ENCODE assay signal across 2 cellular contexts in the genomic region with DNA sequence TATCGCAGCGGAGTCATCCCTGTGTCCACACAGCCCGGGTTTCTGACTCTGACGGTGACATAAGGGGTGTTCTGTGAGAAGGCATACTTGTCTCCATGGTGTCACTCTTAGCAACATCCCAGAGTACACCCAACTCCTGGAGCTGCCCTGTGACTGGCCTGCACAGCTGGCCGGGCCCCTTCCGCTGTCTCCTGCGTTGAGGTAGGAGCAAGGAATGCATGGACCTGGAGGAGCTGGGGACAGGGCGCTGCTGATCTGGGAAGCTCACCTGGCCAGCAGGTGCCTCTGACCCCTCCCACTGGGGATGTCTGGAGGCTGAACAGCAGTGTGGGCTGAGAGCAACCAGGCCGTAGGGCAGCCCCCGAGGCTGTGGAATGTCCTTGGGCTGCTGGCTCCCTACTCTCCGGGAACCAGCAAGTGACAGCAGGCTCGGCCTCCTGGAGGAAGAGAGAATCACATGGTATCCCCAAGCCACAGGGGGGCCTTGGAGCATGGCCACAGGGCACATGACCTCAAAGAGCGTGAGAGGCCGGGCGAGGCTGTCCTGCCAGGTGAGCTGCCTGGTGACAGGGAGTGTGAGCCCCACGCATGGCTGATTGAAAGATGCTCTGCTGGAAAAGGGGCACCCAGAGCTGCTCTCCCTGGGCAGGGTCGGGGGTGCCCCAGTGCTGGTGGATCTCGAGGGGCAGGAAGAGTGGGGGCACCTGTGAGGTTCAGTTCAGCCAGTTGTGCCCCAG.
A peak's percentile ranks its signal among the peaks of the same experiment; 100 is the strongest.
TF ChIP-seq lines count a peak whose summit lies in the region.

No MANE protein-coding gene starts in this region.

TF ChIP-seq in GM23338, 12 proteins besides CTCF, POLR2A, EP300 and RAD21 (continues in another document):
- TF ChIP-seq JUNB (IDR thresholded peaks at IDR 0.05; ENCODE audit: unreplicated experiment): no peak
- TF ChIP-seq, protein P1, sequence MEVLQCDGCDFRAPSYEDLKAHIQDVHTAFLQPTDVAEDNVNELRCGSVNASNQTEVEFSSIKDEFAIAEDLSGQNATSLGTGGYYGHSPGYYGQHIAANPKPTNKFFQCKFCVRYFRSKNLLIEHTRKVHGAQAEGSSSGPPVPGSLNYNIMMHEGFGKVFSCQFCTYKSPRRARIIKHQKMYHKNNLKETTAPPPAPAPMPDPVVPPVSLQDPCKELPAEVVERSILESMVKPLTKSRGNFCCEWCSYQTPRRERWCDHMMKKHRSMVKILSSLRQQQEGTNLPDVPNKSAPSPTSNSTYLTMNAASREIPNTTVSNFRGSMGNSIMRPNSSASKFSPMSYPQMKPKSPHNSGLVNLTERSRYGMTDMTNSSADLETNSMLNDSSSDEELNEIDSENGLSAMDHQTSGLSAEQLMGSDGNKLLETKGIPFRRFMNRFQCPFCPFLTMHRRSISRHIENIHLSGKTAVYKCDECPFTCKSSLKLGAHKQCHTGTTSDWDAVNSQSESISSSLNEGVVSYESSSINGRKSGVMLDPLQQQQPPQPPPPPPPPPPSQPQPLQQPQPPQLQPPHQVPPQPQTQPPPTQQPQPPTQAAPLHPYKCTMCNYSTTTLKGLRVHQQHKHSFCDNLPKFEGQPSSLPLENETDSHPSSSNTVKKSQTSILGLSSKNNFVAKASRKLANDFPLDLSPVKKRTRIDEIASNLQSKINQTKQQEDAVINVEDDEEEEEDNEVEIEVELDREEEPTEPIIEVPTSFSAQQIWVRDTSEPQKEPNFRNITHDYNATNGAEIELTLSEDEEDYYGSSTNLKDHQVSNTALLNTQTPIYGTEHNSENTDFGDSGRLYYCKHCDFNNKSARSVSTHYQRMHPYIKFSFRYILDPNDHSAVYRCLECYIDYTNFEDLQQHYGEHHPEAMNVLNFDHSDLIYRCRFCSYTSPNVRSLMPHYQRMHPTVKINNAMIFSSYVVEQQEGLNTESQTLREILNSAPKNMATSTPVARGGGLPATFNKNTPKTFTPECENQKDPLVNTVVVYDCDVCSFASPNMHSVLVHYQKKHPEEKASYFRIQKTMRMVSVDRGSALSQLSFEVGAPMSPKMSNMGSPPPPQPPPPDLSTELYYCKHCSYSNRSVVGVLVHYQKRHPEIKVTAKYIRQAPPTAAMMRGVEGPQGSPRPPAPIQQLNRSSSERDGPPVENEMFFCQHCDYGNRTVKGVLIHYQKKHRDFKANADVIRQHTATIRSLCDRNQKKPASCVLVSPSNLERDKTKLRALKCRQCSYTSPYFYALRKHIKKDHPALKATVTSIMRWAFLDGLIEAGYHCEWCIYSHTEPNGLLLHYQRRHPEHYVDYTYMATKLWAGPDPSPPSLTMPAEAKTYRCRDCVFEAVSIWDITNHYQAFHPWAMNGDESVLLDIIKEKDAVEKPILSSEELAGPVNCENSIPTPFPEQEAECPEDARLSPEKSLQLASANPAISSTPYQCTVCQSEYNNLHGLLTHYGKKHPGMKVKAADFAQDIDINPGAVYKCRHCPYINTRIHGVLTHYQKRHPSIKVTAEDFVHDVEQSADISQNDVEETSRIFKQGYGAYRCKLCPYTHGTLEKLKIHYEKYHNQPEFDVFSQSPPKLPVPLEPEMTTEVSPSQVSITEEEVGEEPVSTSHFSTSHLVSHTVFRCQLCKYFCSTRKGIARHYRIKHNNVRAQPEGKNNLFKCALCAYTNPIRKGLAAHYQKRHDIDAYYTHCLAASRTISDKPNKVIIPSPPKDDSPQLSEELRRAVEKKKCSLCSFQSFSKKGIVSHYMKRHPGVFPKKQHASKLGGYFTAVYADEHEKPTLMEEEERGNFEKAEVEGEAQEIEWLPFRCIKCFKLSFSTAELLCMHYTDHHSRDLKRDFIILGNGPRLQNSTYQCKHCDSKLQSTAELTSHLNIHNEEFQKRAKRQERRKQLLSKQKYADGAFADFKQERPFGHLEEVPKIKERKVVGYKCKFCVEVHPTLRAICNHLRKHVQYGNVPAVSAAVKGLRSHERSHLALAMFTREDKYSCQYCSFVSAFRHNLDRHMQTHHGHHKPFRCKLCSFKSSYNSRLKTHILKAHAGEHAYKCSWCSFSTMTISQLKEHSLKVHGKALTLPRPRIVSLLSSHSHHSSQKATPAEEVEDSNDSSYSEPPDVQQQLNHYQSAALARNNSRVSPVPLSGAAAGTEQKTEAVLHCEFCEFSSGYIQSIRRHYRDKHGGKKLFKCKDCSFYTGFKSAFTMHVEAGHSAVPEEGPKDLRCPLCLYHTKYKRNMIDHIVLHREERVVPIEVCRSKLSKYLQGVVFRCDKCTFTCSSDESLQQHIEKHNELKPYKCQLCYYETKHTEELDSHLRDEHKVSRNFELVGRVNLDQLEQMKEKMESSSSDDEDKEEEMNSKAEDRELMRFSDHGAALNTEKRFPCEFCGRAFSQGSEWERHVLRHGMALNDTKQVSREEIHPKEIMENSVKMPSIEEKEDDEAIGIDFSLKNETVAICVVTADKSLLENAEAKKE (CRISPR knock-in tag; IDR thresholded peaks at IDR 0.05): no peak
- no peak for TF ChIP-seq EZH2phosphoT487 (IDR thresholded peaks at IDR 0.05; ENCODE audit: unreplicated experiment)
- no peak for TF ChIP-seq STAT1 (IDR thresholded peaks at IDR 0.05; ENCODE audit: unreplicated experiment)
- no peak for TF ChIP-seq ZNF331 (CRISPR knock-in tag; IDR thresholded peaks at IDR 0.05; ENCODE audit: low read depth)
- TF ChIP-seq CREB1 (CRISPR knock-in tag; IDR thresholded peaks at IDR 0.05; ENCODE audit: low read depth): no peak
- no peak for TF ChIP-seq POLR2AphosphoS5 (IDR thresholded peaks at IDR 0.05; ENCODE audit: low read depth)
- TF ChIP-seq ZNF114 (CRISPR knock-in tag; IDR thresholded peaks at IDR 0.05): no peak
- no peak for TF ChIP-seq NANOG (IDR thresholded peaks at IDR 0.05; ENCODE audit: borderline replicate concordance)
- TF ChIP-seq, protein P2, sequence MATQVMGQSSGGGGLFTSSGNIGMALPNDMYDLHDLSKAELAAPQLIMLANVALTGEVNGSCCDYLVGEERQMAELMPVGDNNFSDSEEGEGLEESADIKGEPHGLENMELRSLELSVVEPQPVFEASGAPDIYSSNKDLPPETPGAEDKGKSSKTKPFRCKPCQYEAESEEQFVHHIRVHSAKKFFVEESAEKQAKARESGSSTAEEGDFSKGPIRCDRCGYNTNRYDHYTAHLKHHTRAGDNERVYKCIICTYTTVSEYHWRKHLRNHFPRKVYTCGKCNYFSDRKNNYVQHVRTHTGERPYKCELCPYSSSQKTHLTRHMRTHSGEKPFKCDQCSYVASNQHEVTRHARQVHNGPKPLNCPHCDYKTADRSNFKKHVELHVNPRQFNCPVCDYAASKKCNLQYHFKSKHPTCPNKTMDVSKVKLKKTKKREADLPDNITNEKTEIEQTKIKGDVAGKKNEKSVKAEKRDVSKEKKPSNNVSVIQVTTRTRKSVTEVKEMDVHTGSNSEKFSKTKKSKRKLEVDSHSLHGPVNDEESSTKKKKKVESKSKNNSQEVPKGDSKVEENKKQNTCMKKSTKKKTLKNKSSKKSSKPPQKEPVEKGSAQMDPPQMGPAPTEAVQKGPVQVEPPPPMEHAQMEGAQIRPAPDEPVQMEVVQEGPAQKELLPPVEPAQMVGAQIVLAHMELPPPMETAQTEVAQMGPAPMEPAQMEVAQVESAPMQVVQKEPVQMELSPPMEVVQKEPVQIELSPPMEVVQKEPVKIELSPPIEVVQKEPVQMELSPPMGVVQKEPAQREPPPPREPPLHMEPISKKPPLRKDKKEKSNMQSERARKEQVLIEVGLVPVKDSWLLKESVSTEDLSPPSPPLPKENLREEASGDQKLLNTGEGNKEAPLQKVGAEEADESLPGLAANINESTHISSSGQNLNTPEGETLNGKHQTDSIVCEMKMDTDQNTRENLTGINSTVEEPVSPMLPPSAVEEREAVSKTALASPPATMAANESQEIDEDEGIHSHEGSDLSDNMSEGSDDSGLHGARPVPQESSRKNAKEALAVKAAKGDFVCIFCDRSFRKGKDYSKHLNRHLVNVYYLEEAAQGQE (IDR thresholded peaks at IDR 0.05; ENCODE audit: unreplicated experiment): no peak
- TF ChIP-seq EZH2 (IDR thresholded peaks at IDR 0.05; ENCODE audit: low read depth, unreplicated experiment): no peak

TF ChIP-seq in H1, 55 proteins besides CTCF, POLR2A, EP300 and RAD21:
- no peak for TF ChIP-seq SP1 (IDR thresholded peaks at IDR 0.05; ENCODE audit: low read depth, low read length)
- TF ChIP-seq, protein P3, sequence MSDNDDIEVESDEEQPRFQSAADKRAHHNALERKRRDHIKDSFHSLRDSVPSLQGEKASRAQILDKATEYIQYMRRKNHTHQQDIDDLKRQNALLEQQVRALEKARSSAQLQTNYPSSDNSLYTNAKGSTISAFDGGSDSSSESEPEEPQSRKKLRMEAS (IDR thresholded peaks at IDR 0.05): peak; percentile 48; the same call in 1 of the 2 replicates
- TF ChIP-seq, protein P4, sequence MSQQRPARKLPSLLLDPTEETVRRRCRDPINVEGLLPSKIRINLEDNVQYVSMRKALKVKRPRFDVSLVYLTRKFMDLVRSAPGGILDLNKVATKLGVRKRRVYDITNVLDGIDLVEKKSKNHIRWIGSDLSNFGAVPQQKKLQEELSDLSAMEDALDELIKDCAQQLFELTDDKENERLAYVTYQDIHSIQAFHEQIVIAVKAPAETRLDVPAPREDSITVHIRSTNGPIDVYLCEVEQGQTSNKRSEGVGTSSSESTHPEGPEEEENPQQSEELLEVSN (IDR thresholded peaks at IDR 0.05): 0 out of 2 replicates have a peak, but pooled peaks have one; percentile 27
- no peak for TF ChIP-seq CBX8 (IDR thresholded peaks at IDR 0.05; ENCODE audit: borderline replicate concordance, low read depth, low read length)
- TF ChIP-seq TBP (IDR thresholded peaks at IDR 0.05; ENCODE audit: low read depth, low read length): no peak
- TF ChIP-seq, protein P5, sequence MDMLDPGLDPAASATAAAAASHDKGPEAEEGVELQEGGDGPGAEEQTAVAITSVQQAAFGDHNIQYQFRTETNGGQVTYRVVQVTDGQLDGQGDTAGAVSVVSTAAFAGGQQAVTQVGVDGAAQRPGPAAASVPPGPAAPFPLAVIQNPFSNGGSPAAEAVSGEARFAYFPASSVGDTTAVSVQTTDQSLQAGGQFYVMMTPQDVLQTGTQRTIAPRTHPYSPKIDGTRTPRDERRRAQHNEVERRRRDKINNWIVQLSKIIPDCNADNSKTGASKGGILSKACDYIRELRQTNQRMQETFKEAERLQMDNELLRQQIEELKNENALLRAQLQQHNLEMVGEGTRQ (IDR thresholded peaks at IDR 0.05; ENCODE audit: low read length): peak; percentile 19; the same call in 1 of the 2 replicates
TF ChIP-seq in H1: peak in this region for 3.
